22 cellular contexts compared by ENCODE assay signal in the genomic region with DNA sequence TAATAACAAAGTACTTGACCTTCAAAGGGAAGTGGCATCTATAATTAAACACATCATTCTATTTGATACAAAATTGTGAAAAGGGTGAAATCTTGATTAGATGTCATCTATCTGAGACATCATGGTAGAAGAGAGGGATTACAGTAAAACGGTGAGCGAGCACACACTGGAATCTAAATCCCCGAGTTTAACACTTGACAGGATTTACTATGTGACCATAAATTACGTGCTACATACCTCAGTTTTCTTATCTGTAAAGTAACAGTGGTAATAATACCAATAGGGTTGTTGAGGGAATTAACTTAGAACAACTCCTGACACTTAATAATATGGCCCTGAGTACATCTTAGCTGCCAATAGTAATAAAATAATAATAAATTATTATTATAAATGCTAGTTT. TPM values are rescaled to one million over a fixed set of nuclear protein-coding genes. Genes with fewer than 3 reads are reported as not detected.
DNase-seq lines count a peak whose midpoint lies in the region; ATAC-seq and TF ChIP-seq lines count a peak whose summit lies in the region.
"Had no signal": no experiment of that assay in that cellular context is flagged by ENCODE, and none has a peak within 500 bp of the region (broad histone marks: within the 10 kb centered on the region; RNA-seq: fewer than 3 reads in every experiment).

No MANE protein-coding gene starts in this region.

- TF ChIP-seq CTCF in HEK293 (tag by site-specific recombination; IDR thresholded peaks at IDR 0.05) (no peak), WTC11 (IDR thresholded peaks at IDR 0.05) (no peak), retinal pigment epithelial cell (conservative IDR thresholded peaks at IDR 0.05; ENCODE audit: low read depth, low read length) (no peak)

- no peak for ATAC-seq in WTC11
- no peak for ATAC-seq in GM21360 (IDR thresholded peaks at IDR 0.05; ENCODE audit: unreplicated experiment)
- ATAC-seq: A549; CD8-positive, alpha-beta T cell; K562 had no signal

- H3K27ac ChIP-seq in HEK293 (ENCODE audit: extremely low read depth, low read depth, low read length): no peak overlapping the region
- H3K27ac ChIP-seq: 22Rv1, A549, GM23248, HL-60 had no signal

- DNase-seq in NCI-H82 (lab: John Stamatoyannopoulos, UW) (peak; percentile 69), NCI-H82 treated with DMSO at 0.1 percent for 48 hours (lab: John Stamatoyannopoulos, UW; ENCODE audit: unreplicated experiment) (no peak), WTC11 (ENCODE audit: low spot score) (no peak), retinal pigment epithelial cell (ENCODE audit: low read depth) (peak; percentile 29), retina (no peak)
- no peak for DNase-seq in stimulated activated CD4-positive, alpha-beta T cell treated with anti-CD3 and anti-CD28 coated beads, Interleukin-4, amount 100 ng/mL, for 1 hour
- DNase-seq: AML-193; Calu3; CD8-positive, alpha-beta T cell; DMS 273 treated with DMSO at 0.1 percent for 48 hours; DMS53; DND-41; EL; GM23248; IMR-90 had no signal

- H3K4me1 Mint-ChIP-seq in WTC11: peaks cover 81% of the 10 kb centered on the region

- CTCF ChIA-PET in HEK293 (lab: Yijun Ruan, JAX): interaction anchor here (0.7 to 5.5 kb wide), 5 partner anchors 17 to 421 kb away, joined by 3 to 54 read pairs (median 4); no protein-coding TSS in a partner anchor
- CTCF ChIA-PET in WTC11 (lab: Charles Lee): interaction anchor here (1.2 to 2.6 kb wide), 3 partner anchors 37 to 277 kb away, joined by 3 to 44 read pairs (median 21); no protein-coding TSS in a partner anchor

- H3K9me3 ChIP-seq in HEK293 (ENCODE audit: control insufficient read depth, insufficient read depth, low read depth, low read length): no peaks in the 10 kb centered on the region
- H3K9me3 ChIP-seq: A549 had no signal

- H3K27me3 Mint-ChIP-seq in WTC11 (ENCODE audit: low read depth): no peaks in the 10 kb centered on the region

- H3K4me3 ChIP-seq in HEK293 (ENCODE audit: low read depth, low read length) (no peak overlapping the region), retinal pigment epithelial cell (ENCODE audit: low read length) (no peak overlapping the region)
- H3K4me3 ChIP-seq: A549, GM23248, K562 had no signal

- peaks cover 15% of the 10 kb centered on the region for H3K36me3 Mint-ChIP-seq in WTC11

- no peaks in the 10 kb centered on the region for H3K36me3 ChIP-seq in HEK293 (ENCODE audit: control insufficient read depth in 2 of 2, insufficient read depth in 1 of 2, low read length in 2 of 2)

- 0 out of 2 replicates have a peak, but pooled peaks cover 4% of the 10 kb centered on the region for H3K4me1 ChIP-seq in HEK293 (ENCODE audit: control insufficient read depth, insufficient read depth, low read length)
- H3K4me1 ChIP-seq: A549 had no signal

- H3K4me3 Mint-ChIP-seq in WTC11: peak overlapping the region; percentile 18; the same call in 1 of the 2 replicates
- H3K4me3 Mint-ChIP-seq: CD8-positive, alpha-beta T cell had no signal

- POLR2A ChIA-PET in HEK293 (lab: Yijun Ruan, JAX): interaction anchor here (1.2 kb wide), 1 partner anchor 65 kb away, joined by 4 read pairs; no protein-coding TSS in a partner anchor
- POLR2A ChIA-PET in WTC11 (lab: Charles Lee): interaction anchor here (1.0 to 1.2 kb wide), 2 partner anchors 16 to 37 kb away, joined by 3 to 5 read pairs; no protein-coding TSS in a partner anchor

- H3K27ac Mint-ChIP-seq in WTC11: peak overlapping the region; percentile 54; the same call in 1 of the 2 replicates
- H3K27ac Mint-ChIP-seq: CD8-positive, alpha-beta T cell had no signal

- H3K9me3 Mint-ChIP-seq in WTC11: no peaks in the 10 kb centered on the region
- H3K9me3 Mint-ChIP-seq: CD8-positive, alpha-beta T cell had no signal

TF ChIP-seq in HEK293, 187 proteins besides CTCF, POLR2A, EP300 and RAD21:
- TF ChIP-seq, protein P1, sequence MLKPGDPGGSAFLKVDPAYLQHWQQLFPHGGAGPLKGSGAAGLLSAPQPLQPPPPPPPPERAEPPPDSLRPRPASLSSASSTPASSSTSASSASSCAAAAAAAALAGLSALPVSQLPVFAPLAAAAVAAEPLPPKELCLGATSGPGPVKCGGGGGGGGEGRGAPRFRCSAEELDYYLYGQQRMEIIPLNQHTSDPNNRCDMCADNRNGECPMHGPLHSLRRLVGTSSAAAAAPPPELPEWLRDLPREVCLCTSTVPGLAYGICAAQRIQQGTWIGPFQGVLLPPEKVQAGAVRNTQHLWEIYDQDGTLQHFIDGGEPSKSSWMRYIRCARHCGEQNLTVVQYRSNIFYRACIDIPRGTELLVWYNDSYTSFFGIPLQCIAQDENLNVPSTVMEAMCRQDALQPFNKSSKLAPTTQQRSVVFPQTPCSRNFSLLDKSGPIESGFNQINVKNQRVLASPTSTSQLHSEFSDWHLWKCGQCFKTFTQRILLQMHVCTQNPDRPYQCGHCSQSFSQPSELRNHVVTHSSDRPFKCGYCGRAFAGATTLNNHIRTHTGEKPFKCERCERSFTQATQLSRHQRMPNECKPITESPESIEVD (tag by site-specific recombination; IDR thresholded peaks at IDR 0.05): peak; percentile 66
- TF ChIP-seq SCRT2 (tag by site-specific recombination; IDR thresholded peaks at IDR 0.05): no peak

TF ChIP-seq in WTC11, 78 proteins besides CTCF, POLR2A, EP300 and RAD21 (continues in another document):
- TF ChIP-seq JUN (CRISPR knock-in tag; IDR thresholded peaks at IDR 0.05): no peak
- TF ChIP-seq, protein P2, sequence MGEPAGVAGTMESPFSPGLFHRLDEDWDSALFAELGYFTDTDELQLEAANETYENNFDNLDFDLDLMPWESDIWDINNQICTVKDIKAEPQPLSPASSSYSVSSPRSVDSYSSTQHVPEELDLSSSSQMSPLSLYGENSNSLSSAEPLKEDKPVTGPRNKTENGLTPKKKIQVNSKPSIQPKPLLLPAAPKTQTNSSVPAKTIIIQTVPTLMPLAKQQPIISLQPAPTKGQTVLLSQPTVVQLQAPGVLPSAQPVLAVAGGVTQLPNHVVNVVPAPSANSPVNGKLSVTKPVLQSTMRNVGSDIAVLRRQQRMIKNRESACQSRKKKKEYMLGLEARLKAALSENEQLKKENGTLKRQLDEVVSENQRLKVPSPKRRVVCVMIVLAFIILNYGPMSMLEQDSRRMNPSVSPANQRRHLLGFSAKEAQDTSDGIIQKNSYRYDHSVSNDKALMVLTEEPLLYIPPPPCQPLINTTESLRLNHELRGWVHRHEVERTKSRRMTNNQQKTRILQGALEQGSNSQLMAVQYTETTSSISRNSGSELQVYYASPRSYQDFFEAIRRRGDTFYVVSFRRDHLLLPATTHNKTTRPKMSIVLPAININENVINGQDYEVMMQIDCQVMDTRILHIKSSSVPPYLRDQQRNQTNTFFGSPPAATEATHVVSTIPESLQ (CRISPR knock-in tag; IDR thresholded peaks at IDR 0.05): no peak
- TF ChIP-seq, protein P3, sequence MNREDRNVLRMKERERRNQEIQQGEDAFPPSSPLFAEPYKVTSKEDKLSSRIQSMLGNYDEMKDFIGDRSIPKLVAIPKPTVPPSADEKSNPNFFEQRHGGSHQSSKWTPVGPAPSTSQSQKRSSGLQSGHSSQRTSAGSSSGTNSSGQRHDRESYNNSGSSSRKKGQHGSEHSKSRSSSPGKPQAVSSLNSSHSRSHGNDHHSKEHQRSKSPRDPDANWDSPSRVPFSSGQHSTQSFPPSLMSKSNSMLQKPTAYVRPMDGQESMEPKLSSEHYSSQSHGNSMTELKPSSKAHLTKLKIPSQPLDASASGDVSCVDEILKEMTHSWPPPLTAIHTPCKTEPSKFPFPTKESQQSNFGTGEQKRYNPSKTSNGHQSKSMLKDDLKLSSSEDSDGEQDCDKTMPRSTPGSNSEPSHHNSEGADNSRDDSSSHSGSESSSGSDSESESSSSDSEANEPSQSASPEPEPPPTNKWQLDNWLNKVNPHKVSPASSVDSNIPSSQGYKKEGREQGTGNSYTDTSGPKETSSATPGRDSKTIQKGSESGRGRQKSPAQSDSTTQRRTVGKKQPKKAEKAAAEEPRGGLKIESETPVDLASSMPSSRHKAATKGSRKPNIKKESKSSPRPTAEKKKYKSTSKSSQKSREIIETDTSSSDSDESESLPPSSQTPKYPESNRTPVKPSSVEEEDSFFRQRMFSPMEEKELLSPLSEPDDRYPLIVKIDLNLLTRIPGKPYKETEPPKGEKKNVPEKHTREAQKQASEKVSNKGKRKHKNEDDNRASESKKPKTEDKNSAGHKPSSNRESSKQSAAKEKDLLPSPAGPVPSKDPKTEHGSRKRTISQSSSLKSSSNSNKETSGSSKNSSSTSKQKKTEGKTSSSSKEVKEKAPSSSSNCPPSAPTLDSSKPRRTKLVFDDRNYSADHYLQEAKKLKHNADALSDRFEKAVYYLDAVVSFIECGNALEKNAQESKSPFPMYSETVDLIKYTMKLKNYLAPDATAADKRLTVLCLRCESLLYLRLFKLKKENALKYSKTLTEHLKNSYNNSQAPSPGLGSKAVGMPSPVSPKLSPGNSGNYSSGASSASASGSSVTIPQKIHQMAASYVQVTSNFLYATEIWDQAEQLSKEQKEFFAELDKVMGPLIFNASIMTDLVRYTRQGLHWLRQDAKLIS (CRISPR knock-in tag; IDR thresholded peaks at IDR 0.05; ENCODE audit: borderline replicate concordance): no peak
- TF ChIP-seq, protein P4, sequence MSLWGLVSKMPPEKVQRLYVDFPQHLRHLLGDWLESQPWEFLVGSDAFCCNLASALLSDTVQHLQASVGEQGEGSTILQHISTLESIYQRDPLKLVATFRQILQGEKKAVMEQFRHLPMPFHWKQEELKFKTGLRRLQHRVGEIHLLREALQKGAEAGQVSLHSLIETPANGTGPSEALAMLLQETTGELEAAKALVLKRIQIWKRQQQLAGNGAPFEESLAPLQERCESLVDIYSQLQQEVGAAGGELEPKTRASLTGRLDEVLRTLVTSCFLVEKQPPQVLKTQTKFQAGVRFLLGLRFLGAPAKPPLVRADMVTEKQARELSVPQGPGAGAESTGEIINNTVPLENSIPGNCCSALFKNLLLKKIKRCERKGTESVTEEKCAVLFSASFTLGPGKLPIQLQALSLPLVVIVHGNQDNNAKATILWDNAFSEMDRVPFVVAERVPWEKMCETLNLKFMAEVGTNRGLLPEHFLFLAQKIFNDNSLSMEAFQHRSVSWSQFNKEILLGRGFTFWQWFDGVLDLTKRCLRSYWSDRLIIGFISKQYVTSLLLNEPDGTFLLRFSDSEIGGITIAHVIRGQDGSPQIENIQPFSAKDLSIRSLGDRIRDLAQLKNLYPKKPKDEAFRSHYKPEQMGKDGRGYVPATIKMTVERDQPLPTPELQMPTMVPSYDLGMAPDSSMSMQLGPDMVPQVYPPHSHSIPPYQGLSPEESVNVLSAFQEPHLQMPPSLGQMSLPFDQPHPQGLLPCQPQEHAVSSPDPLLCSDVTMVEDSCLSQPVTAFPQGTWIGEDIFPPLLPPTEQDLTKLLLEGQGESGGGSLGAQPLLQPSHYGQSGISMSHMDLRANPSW (CRISPR knock-in tag; conservative IDR thresholded peaks at IDR 0.05; ENCODE audit: low read depth): no peak

RNA-seq across cellular contexts. Expression of a gene that starts 13.3 kb away (rescaled TPM):
- total RNA-seq in WTC11 (2021): 93.4 to 120 TPM (median 116 TPM) in 3 replicates
- total RNA-seq: HT1080 had no signal

Comparison
In these comparisons a context has a peak if more than half of its experiments do, and no peak if none do; other contexts are left out.
1. DNase-seq: peak in NCI-H82 (single experiment) and retinal pigment epithelial cell (single experiment); none in NCI-H82 treated with DMSO at 0.1 percent for 48 hours (single experiment), WTC11 (single experiment), retina (single experiment) and stimulated activated CD4-positive, alpha-beta T cell treated with anti-CD3 and anti-CD28 coated beads, Interleukin-4, amount 100 ng/mL, for 1 hour (single experiment).